8 cellular contexts compared by ENCODE assay signal in the genomic region with DNA sequence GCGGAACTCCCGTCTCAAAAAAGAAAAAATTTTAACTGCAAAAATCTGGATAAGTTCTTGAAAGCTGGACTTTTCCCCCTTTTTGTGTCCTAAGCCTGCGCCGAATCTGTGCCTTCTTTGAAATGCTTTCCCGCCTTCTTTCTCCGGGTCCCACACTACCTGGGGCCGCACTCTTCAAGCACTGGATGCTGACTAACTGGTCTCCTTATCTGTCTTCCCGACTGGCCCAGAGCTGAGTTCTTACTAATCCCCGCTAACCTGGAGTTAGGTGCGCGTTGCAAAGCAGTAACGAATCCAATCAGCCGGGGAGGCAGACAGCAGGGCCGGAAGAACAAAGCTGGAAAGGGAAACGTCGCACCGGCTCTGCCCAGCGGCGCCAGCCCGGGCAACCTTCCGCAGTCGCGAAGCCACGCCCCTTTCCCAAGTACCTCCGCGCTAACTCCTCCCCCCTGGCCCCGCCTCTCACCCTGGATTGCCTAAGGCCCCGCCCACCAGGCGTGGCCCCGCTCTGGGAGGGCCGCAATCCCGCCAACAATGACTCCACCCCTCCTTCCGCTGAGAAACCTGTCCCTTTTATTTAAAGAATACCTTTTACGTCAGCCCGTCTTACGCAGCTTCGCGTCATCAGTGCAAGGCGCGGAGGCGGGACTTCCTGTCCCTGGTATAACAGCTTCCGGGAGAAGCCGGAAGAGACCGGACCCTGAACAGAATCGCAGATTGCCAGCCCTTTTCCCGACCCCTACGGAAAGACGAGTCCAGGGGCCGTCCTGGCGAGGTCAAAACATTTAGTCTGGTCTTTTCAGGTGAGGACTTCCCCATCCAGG.
DNase-seq lines count a peak whose midpoint lies in the region; ATAC-seq and TF ChIP-seq lines count a peak whose summit lies in the region.

Gene TMUB2, plus strand, starts transcription at position 666 of the 824 bp plus-strand sequence. CDS start 737 bp downstream, outside the sequence.

- H3K9me3 ChIP-seq in ES-I3 (ENCODE audit: control insufficient read depth, insufficient read depth, low read length) = no peaks in the 10 kb centered on the region
- H3K9me3 ChIP-seq in HAP-1 = no peaks in the 10 kb centered on the region
- no peaks in the 10 kb centered on the region for H3K9me3 ChIP-seq in MM.1S (replicated peaks; ENCODE audit: insufficient read depth, low read length)

- H3K36me3 ChIP-seq in ES-I3 (ENCODE audit: insufficient read depth, low read length) (peaks cover 15% of the 10 kb centered on the region), HAP-1 (replicated peaks) (peaks cover 42% of the 10 kb centered on the region), MM.1S (replicated peaks; ENCODE audit: insufficient read depth, low read length) (peaks cover 4% of the 10 kb centered on the region; the same call in 1 of the 2 replicates)

- no peaks in the 10 kb centered on the region for H3K27me3 ChIP-seq in HAP-1 (ENCODE audit: low read depth)
- H3K27me3 ChIP-seq in MM.1S (replicated peaks; ENCODE audit: insufficient read depth, low read length) = no peaks in the 10 kb centered on the region

- DNase-seq in HAP-1 (ENCODE audit: low spot score in 2 of 2) = peak; percentile 99 to 100
- DNase-seq in MM.1S = peak; percentile 99
- DNase-seq in SIG-M5 (lab: John Stamatoyannopoulos, UW) = peak; percentile 98
- DNase-seq in activated gamma-delta T cell (lab: John Stamatoyannopoulos, UW) = peak; percentile 92
- peak; percentile 99 for DNase-seq in fibroblast of the conjunctiva (ENCODE audit: low read depth)
- peak; percentile 100 for DNase-seq in nephron progenitor cell
- DNase-seq in stimulated activated naive CD8-positive, alpha-beta T cell treated with anti-CD3 and anti-CD28 coated beads, Interleukin-15, amount 100 ng/mL, for 72 hours = peak; percentile 99

- peak within 1 kb of the TSS; percentile 67 for H3K4me3 ChIP-seq in HAP-1
- peak within 1 kb of the TSS; percentile 94 for H3K4me3 ChIP-seq in MM.1S (ENCODE audit: low read length)

- H3K9ac ChIP-seq in ES-I3 (ENCODE audit: low read depth, low read length) (peak within 1 kb of the TSS; percentile 94), MM.1S (ENCODE audit: low read length) (peak within 1 kb of the TSS; percentile 92)

- TF ChIP-seq CTCF in MM.1S (IDR thresholded peaks at IDR 0.05; ENCODE audit: low read length) = no peak
- TF ChIP-seq CTCF in nephron progenitor cell (IDR thresholded peaks at IDR 0.05) = no peak

- peaks cover 34% of the 10 kb centered on the region for H3F3A ChIP-seq in MM.1S (ENCODE audit: insufficient read depth, low read length)

- H3K36me3 Mint-ChIP-seq in nephron progenitor cell (ENCODE audit: low read depth) = peaks cover 27% of the 10 kb centered on the region

- peak within 1 kb of the TSS; percentile 100 for H3K4me3 Mint-ChIP-seq in nephron progenitor cell
- H3K4me3 Mint-ChIP-seq in stimulated activated naive CD8-positive, alpha-beta T cell treated with anti-CD3 and anti-CD28 coated beads, Interleukin-15, amount 100 ng/mL, for 72 hours = peak within 1 kb of the TSS; percentile 98 to 99

- 0 out of 2 replicates have a peak, but pooled peaks cover 1% of the 10 kb centered on the region for H3K4me1 ChIP-seq in ES-I3 (ENCODE audit: insufficient read depth, low read length)
- peaks cover 12% of the 10 kb centered on the region for H3K4me1 ChIP-seq in HAP-1
- H3K4me1 ChIP-seq in MM.1S (ENCODE audit: low read length) = peaks cover 21% of the 10 kb centered on the region; the same call in 1 of the 2 replicates

- H3K9me3 Mint-ChIP-seq in nephron progenitor cell = peaks cover 7% of the 10 kb centered on the region
- H3K9me3 Mint-ChIP-seq in stimulated activated naive CD8-positive, alpha-beta T cell treated with anti-CD3 and anti-CD28 coated beads, Interleukin-15, amount 100 ng/mL, for 72 hours = no peaks in the 10 kb centered on the region

- no peaks in the 10 kb centered on the region for H4K20me1 ChIP-seq in MM.1S (ENCODE audit: insufficient read depth, low read length)

- H2AFZ ChIP-seq in MM.1S (ENCODE audit: low read length) = peak within 1 kb of the TSS; percentile 77

- peak; percentile 92 for ATAC-seq in stimulated activated naive CD8-positive, alpha-beta T cell treated with anti-CD3 and anti-CD28 coated beads, Interleukin-15, amount 100 ng/mL, for 72 hours

- in situ Hi-C loops in HAP-1 (cut with MboI; ENCODE audit: low sequenced_read_pairs) = no loop called here

- no peaks in the 10 kb centered on the region for H3K9me2 ChIP-seq in MM.1S (replicated peaks; ENCODE audit: insufficient read depth, low read length)

- H3K27me3 Mint-ChIP-seq in nephron progenitor cell (ENCODE audit: low read depth, poor library complexity) = peaks cover 2% of the 10 kb centered on the region
- no peaks in the 10 kb centered on the region for H3K27me3 Mint-ChIP-seq in stimulated activated naive CD8-positive, alpha-beta T cell treated with anti-CD3 and anti-CD28 coated beads, Interleukin-15, amount 100 ng/mL, for 72 hours

- H3K27ac ChIP-seq in MM.1S (ENCODE audit: low read length) = peak within 1 kb of the TSS; percentile 91

- H3K4me1 Mint-ChIP-seq in nephron progenitor cell = peaks cover 46% of the 10 kb centered on the region
- H3K4me1 Mint-ChIP-seq in stimulated activated naive CD8-positive, alpha-beta T cell treated with anti-CD3 and anti-CD28 coated beads, Interleukin-15, amount 100 ng/mL, for 72 hours = peaks cover 48% of the 10 kb centered on the region

- H3K27ac Mint-ChIP-seq in nephron progenitor cell = peak within 1 kb of the TSS; percentile 99
- peak within 1 kb of the TSS; percentile 99 for H3K27ac Mint-ChIP-seq in stimulated activated naive CD8-positive, alpha-beta T cell treated with anti-CD3 and anti-CD28 coated beads, Interleukin-15, amount 100 ng/mL, for 72 hours

- peaks cover 70% of the 10 kb centered on the region for H3K79me2 ChIP-seq in MM.1S (ENCODE audit: low read length)

- H3K4me2 ChIP-seq in MM.1S (ENCODE audit: low read depth, low read length) = peak within 1 kb of the TSS; percentile 90

Comparison
In these comparisons a context has a peak if more than half of its experiments do, and no peak if none do; other contexts are left out.
1. Peak in every context shown above with its lines: DNase-seq, ATAC-seq, H3K4me3 ChIP-seq and H3K27ac ChIP-seq.